Comparison of ENCODE assay signal across 15 cellular contexts in the genomic region with DNA sequence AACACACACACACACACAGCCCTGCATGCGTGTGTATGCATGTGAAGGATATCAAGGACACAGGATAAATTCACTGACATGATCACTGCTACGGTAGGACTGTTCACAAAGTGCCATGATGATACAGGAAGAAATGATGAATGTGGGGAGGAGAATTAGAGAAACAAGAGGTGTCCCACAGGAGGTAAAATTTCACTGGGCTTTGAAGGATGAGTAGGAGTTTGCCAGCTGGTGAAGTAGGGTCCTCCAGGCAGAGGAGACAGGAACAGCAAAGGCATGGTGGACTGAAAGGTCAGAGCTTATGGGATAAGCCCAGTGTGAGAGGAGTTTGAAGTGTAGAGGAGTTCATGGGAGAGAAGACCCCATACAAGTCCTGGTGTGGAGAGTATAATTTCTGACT. TPM values are rescaled to one million over a fixed set of nuclear protein-coding genes. Genes with fewer than 3 reads are reported as not detected.
DNase-seq lines count a peak whose midpoint lies in the region; ATAC-seq and TF ChIP-seq lines count a peak whose summit lies in the region.
"Had no signal": no experiment of that assay in that cellular context is flagged by ENCODE, and none has a peak within 500 bp of the region (broad histone marks: within the 10 kb centered on the region; RNA-seq: fewer than 3 reads in every experiment).

No MANE protein-coding gene starts in this region.

- TF ChIP-seq CTCF in activated CD8-positive, alpha-beta T cell treated with anti-CD3 and anti-CD28 coated beads for 36 hours (IDR thresholded peaks at IDR 0.05), result no peak
- no peak for TF ChIP-seq CTCF in brain (conservative IDR thresholded peaks at IDR 0.05)
- TF ChIP-seq CTCF in neural progenitor cell (IDR thresholded peaks at IDR 0.05), result no peak

- H3K36me3 ChIP-seq in neural progenitor cell, result no peaks in the 10 kb centered on the region
- H3K36me3 ChIP-seq: Peyer's patch had no signal

- no peak for DNase-seq in activated CD8-positive, alpha-beta T cell treated with anti-CD3 and anti-CD28 coated beads for 36 hours
- no peak for DNase-seq in activated CD8-positive, alpha-beta T cell treated with anti-CD3 and anti-CD28 coated beads, Interleukin-2, amount 10 ng/mL, durations not matched to agents 7 days and 5 days
- DNase-seq in neural progenitor cell (ENCODE audit: low spot score) (no peak), NCI-H1105 (lab: John Stamatoyannopoulos, UW) (no peak)
- DNase-seq in activated CD4-positive, alpha-beta T cell treated with anti-CD3 and anti-CD28 coated beads, Interleukin-2, amount 10 ng/mL, durations not matched to agents 24 days and 14 days, result no peak
- DNase-seq: CD4-positive, alpha-beta T cell; COR-L47; NCI-H345; NCI-H774; Peyer's patch had no signal

- no peak overlapping the region for H2AFZ ChIP-seq in neural progenitor cell (replicated peaks)

- H3K9me3 ChIP-seq in neural progenitor cell (ENCODE audit: low read depth), result no peaks in the 10 kb centered on the region
- H3K9me3 ChIP-seq: Peyer's patch had no signal

- no peak overlapping the region for H3K4me3 ChIP-seq in neural progenitor cell
- H3K4me3 ChIP-seq: K562, Peyer's patch had no signal

- peaks cover 3% of the 10 kb centered on the region for H3F3A ChIP-seq in neural progenitor cell (ENCODE audit: low read depth)

- intact Hi-C loops in activated CD8-positive, alpha-beta T cell treated with anti-CD3 and anti-CD28 coated beads for 36 hours (cut with micrococcal nuclease), result no loop called here
- intact Hi-C loops in activated CD4-positive, alpha-beta T cell treated with anti-CD3 and anti-CD28 coated beads, Interleukin-2, amount 10 ng/mL, durations not matched to agents 24 days and 14 days (cut with micrococcal nuclease), result no loop called here

- ATAC-seq in activated CD8-positive, alpha-beta T cell treated with anti-CD3 and anti-CD28 coated beads for 36 hours, result peak; percentile 24
- ATAC-seq in activated CD8-positive, alpha-beta T cell treated with anti-CD3 and anti-CD28 coated beads, Interleukin-2, amount 10 ng/mL, durations not matched to agents 7 days and 5 days, result no peak
- no peak for ATAC-seq in HG02642 (IDR thresholded peaks at IDR 0.05; ENCODE audit: poor library complexity, unreplicated experiment)
- ATAC-seq: HepG2 had no signal

- H3K27ac ChIP-seq in neural progenitor cell, result peak overlapping the region; percentile 46
- H3K27ac ChIP-seq: Peyer's patch had no signal

- peaks cover 100% of the 10 kb centered on the region for H3K79me2 ChIP-seq in neural progenitor cell (ENCODE audit: low read depth)

- no peaks in the 10 kb centered on the region for H3K27me3 ChIP-seq in neural progenitor cell
- H3K27me3 ChIP-seq: Peyer's patch had no signal

- no peak overlapping the region for H3K27ac Mint-ChIP-seq in activated CD8-positive, alpha-beta T cell treated with anti-CD3 and anti-CD28 coated beads for 36 hours
- H3K27ac Mint-ChIP-seq in activated CD8-positive, alpha-beta T cell treated with anti-CD3 and anti-CD28 coated beads, Interleukin-2, amount 10 ng/mL, durations not matched to agents 7 days and 5 days, result no peak overlapping the region
- H3K27ac Mint-ChIP-seq in brain (peak overlapping the region; percentile 95 to 99 (median 98)), neural progenitor cell (peak overlapping the region; percentile 13)
- no peak overlapping the region for H3K27ac Mint-ChIP-seq in activated CD4-positive, alpha-beta T cell treated with anti-CD3 and anti-CD28 coated beads, Interleukin-2, amount 10 ng/mL, durations not matched to agents 24 days and 14 days
- H3K27ac Mint-ChIP-seq: B cell; CD4-positive, alpha-beta T cell had no signal

- H3K36me3 Mint-ChIP-seq in activated CD8-positive, alpha-beta T cell treated with anti-CD3 and anti-CD28 coated beads for 36 hours (ENCODE audit: low read depth), result no peaks in the 10 kb centered on the region
- H3K36me3 Mint-ChIP-seq in activated CD8-positive, alpha-beta T cell treated with anti-CD3 and anti-CD28 coated beads, Interleukin-2, amount 10 ng/mL, durations not matched to agents 7 days and 5 days (ENCODE audit: low read depth), result no peaks in the 10 kb centered on the region
- H3K36me3 Mint-ChIP-seq in brain, result peaks cover 1% of the 10 kb centered on the region
- peaks cover 1% of the 10 kb centered on the region for H3K36me3 Mint-ChIP-seq in neural progenitor cell
- no peaks in the 10 kb centered on the region for H3K36me3 Mint-ChIP-seq in activated CD4-positive, alpha-beta T cell treated with anti-CD3 and anti-CD28 coated beads, Interleukin-2, amount 10 ng/mL, durations not matched to agents 24 days and 14 days (ENCODE audit: low read depth)

- H3K4me2 ChIP-seq in neural progenitor cell, result peak overlapping the region; percentile 17

- CTCF ChIA-PET in activated CD8-positive, alpha-beta T cell treated with anti-CD3 and anti-CD28 coated beads for 36 hours (lab: Charles Lee), result interaction anchor here (1.3 to 2.0 kb wide), 2 partner anchors 19 to 28 kb away, joined by 3 to 8 read pairs; partner anchors contain the start of gene NECTIN1
- CTCF ChIA-PET in activated CD8-positive, alpha-beta T cell treated with anti-CD3 and anti-CD28 coated beads, Interleukin-2, amount 10 ng/mL, durations not matched to agents 7 days and 5 days (lab: Charles Lee), result interaction anchor here (1.3 to 1.6 kb wide), 2 partner anchors 19 to 36 kb away, joined by 4 to 6 read pairs; partner anchors contain the start of gene NECTIN1

- no peaks in the 10 kb centered on the region for H3K9me3 Mint-ChIP-seq in activated CD8-positive, alpha-beta T cell treated with anti-CD3 and anti-CD28 coated beads for 36 hours
- H3K9me3 Mint-ChIP-seq in activated CD8-positive, alpha-beta T cell treated with anti-CD3 and anti-CD28 coated beads, Interleukin-2, amount 10 ng/mL, durations not matched to agents 7 days and 5 days (ENCODE audit: insufficient read depth), result no peaks in the 10 kb centered on the region
- no peaks in the 10 kb centered on the region for H3K9me3 Mint-ChIP-seq in brain
- no peaks in the 10 kb centered on the region for H3K9me3 Mint-ChIP-seq in neural progenitor cell
- H3K9me3 Mint-ChIP-seq in activated CD4-positive, alpha-beta T cell treated with anti-CD3 and anti-CD28 coated beads, Interleukin-2, amount 10 ng/mL, durations not matched to agents 24 days and 14 days, result no peaks in the 10 kb centered on the region
- H3K9me3 Mint-ChIP-seq: CD4-positive, alpha-beta T cell had no signal

- H3K4me1 ChIP-seq in neural progenitor cell, result peaks cover 47% of the 10 kb centered on the region

- no peak overlapping the region for H3K9ac ChIP-seq in neural progenitor cell

- H4K20me1 ChIP-seq in neural progenitor cell (ENCODE audit: low read depth), result peaks cover 100% of the 10 kb centered on the region

- H3K4me3 Mint-ChIP-seq in activated CD8-positive, alpha-beta T cell treated with anti-CD3 and anti-CD28 coated beads for 36 hours, result no peak overlapping the region
- no peak overlapping the region for H3K4me3 Mint-ChIP-seq in activated CD8-positive, alpha-beta T cell treated with anti-CD3 and anti-CD28 coated beads, Interleukin-2, amount 10 ng/mL, durations not matched to agents 7 days and 5 days
- H3K4me3 Mint-ChIP-seq in brain (peak overlapping the region; percentile 3 to 80 (median 70)), neural progenitor cell (no peak overlapping the region)
- no peak overlapping the region for H3K4me3 Mint-ChIP-seq in activated CD4-positive, alpha-beta T cell treated with anti-CD3 and anti-CD28 coated beads, Interleukin-2, amount 10 ng/mL, durations not matched to agents 24 days and 14 days
- H3K4me3 Mint-ChIP-seq: B cell; CD4-positive, alpha-beta T cell had no signal

- peaks cover 17% of the 10 kb centered on the region for H3K27me3 Mint-ChIP-seq in activated CD8-positive, alpha-beta T cell treated with anti-CD3 and anti-CD28 coated beads for 36 hours
- peaks cover 26% of the 10 kb centered on the region for H3K27me3 Mint-ChIP-seq in activated CD8-positive, alpha-beta T cell treated with anti-CD3 and anti-CD28 coated beads, Interleukin-2, amount 10 ng/mL, durations not matched to agents 7 days and 5 days (ENCODE audit: low read depth)
- H3K27me3 Mint-ChIP-seq in brain (no peaks in the 10 kb centered on the region), neural progenitor cell (ENCODE audit: insufficient read depth, low read depth) (peaks cover 2% of the 10 kb centered on the region)
- H3K27me3 Mint-ChIP-seq in activated CD4-positive, alpha-beta T cell treated with anti-CD3 and anti-CD28 coated beads, Interleukin-2, amount 10 ng/mL, durations not matched to agents 24 days and 14 days, result peaks cover 39% of the 10 kb centered on the region

- POLR2A ChIA-PET in activated CD8-positive, alpha-beta T cell treated with anti-CD3 and anti-CD28 coated beads for 36 hours (lab: Charles Lee), result no interaction called here
- POLR2A ChIA-PET in activated CD8-positive, alpha-beta T cell treated with anti-CD3 and anti-CD28 coated beads, Interleukin-2, amount 10 ng/mL, durations not matched to agents 7 days and 5 days (lab: Charles Lee), result no interaction called here

- H3K4me1 Mint-ChIP-seq in activated CD8-positive, alpha-beta T cell treated with anti-CD3 and anti-CD28 coated beads for 36 hours (ENCODE audit: low read depth), result peaks cover 11% of the 10 kb centered on the region
- H3K4me1 Mint-ChIP-seq in activated CD8-positive, alpha-beta T cell treated with anti-CD3 and anti-CD28 coated beads, Interleukin-2, amount 10 ng/mL, durations not matched to agents 7 days and 5 days (ENCODE audit: low read depth), result peaks cover 2% of the 10 kb centered on the region
- H3K4me1 Mint-ChIP-seq in brain, result peaks cover 100% of the 10 kb centered on the region
- H3K4me1 Mint-ChIP-seq in neural progenitor cell, result peaks cover 84% of the 10 kb centered on the region
- peaks cover 2% of the 10 kb centered on the region for H3K4me1 Mint-ChIP-seq in activated CD4-positive, alpha-beta T cell treated with anti-CD3 and anti-CD28 coated beads, Interleukin-2, amount 10 ng/mL, durations not matched to agents 24 days and 14 days
- H3K4me1 Mint-ChIP-seq: B cell had no signal

RNA-seq across cellular contexts. Expression of gene NECTIN1, which starts 18.6 kb away (rescaled TPM):
- total RNA-seq in activated CD8-positive, alpha-beta T cell treated with anti-CD3 and anti-CD28 coated beads for 36 hours, result 1 to 10 TPM; 2.6 to 3.8 TPM
- under 1 TPM; 0.34 to 0.39 TPM for total RNA-seq in activated CD8-positive, alpha-beta T cell treated with anti-CD3 and anti-CD28 coated beads, Interleukin-2, amount 10 ng/mL, durations not matched to agents 7 days and 5 days
- polyA plus RNA-seq in brain (ENCODE audit: insufficient read depth, low read depth, low replicate concordance), result 56.3 TPM
- 19.5 and 27.4 TPM in 2 replicates for total RNA-seq in neural progenitor cell (ENCODE audit: low replicate concordance)
- total RNA-seq in activated CD4-positive, alpha-beta T cell treated with anti-CD3 and anti-CD28 coated beads, Interleukin-2, amount 10 ng/mL, durations not matched to agents 24 days and 14 days, result 3.1 and 5.7 TPM in 2 replicates

Comparison
In these comparisons a context has a peak if more than half of its experiments do, and no peak if none do; other contexts are left out.
1. H3K27ac Mint-ChIP-seq: peak in brain (5 of 5) and neural progenitor cell (single experiment); none in activated CD8-positive, alpha-beta T cell treated with anti-CD3 and anti-CD28 coated beads for 36 hours (single experiment), activated CD8-positive, alpha-beta T cell treated with anti-CD3 and anti-CD28 coated beads, Interleukin-2, amount 10 ng/mL, durations not matched to agents 7 days and 5 days (single experiment) and activated CD4-positive, alpha-beta T cell treated with anti-CD3 and anti-CD28 coated beads, Interleukin-2, amount 10 ng/mL, durations not matched to agents 24 days and 14 days (single experiment).
2. H3K4me3 Mint-ChIP-seq: peak in brain (5 of 5); none in activated CD8-positive, alpha-beta T cell treated with anti-CD3 and anti-CD28 coated beads for 36 hours (single experiment), activated CD8-positive, alpha-beta T cell treated with anti-CD3 and anti-CD28 coated beads, Interleukin-2, amount 10 ng/mL, durations not matched to agents 7 days and 5 days (single experiment), neural progenitor cell (single experiment) and activated CD4-positive, alpha-beta T cell treated with anti-CD3 and anti-CD28 coated beads, Interleukin-2, amount 10 ng/mL, durations not matched to agents 24 days and 14 days (single experiment).